In the genomic region with DNA sequence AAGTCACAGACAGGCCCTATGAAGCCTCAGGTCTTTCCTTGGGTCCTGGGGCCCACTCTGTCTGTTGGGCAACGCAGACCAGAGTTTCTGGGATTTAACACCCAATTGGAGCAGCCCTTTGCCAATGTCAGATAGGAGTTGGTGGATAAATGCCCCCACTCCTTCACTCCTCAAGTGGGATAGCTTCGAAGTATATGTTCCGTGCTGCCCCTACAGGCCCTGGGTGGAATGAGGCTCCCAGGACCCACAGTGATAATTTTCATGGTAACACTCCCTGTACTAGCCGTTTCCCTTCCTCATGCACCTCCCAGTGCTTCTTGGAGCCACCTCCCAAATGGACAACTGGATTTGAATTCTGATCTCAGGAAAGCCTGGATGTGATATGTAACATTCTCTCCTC, we compare ENCODE assay signal across 15 cellular contexts.
DNase-seq lines count a peak whose midpoint lies in the region; ATAC-seq, FAIRE-seq and TF ChIP-seq lines count a peak whose summit lies in the region.
"Had no signal": no experiment of that assay in that cellular context is flagged by ENCODE, and none has a peak within 500 bp of the region (broad histone marks: within the 10 kb centered on the region; RNA-seq: fewer than 3 reads in every experiment).

No MANE protein-coding gene starts in this region.

- no peak overlapping the region for H3K23ac ChIP-seq in mesenchymal stem cell (ENCODE audit: low read length in 2 of 2)

- H3K4me1 Mint-ChIP-seq in progenitor cell of endocrine pancreas (ENCODE audit: low read depth) = peaks cover 13% of the 10 kb centered on the region
- H3K4me1 Mint-ChIP-seq: activated naive CD4-positive, alpha-beta T cell treated with anti-CD3 and anti-CD28 coated beads, Interleukin-2, amount 10 ng/mL, durations not matched to agents 7 days and 5 days; stimulated activated naive B cell treated with anti-CD40 and anti-IgM and Interleukin-4, amounts not matched to agents 10 μg/mL and 1 μg/mL and 100 μg/mL, for 72 hours had no signal

- H3K9me3 ChIP-seq in stomach (peaks cover 0 to 5% (median 2%) of the 10 kb centered on the region in 4 donors), mesenchymal stem cell (ENCODE audit: control insufficient read depth, low read length) (no peaks in the 10 kb centered on the region)

- peaks cover 14% of the 10 kb centered on the region for H3K9me3 Mint-ChIP-seq in progenitor cell of endocrine pancreas (ENCODE audit: low read depth)
- H3K9me3 Mint-ChIP-seq: activated naive CD4-positive, alpha-beta T cell treated with anti-CD3 and anti-CD28 coated beads, Interleukin-2, amount 10 ng/mL, durations not matched to agents 7 days and 5 days; stimulated activated naive B cell treated with anti-CD40 and anti-IgM and Interleukin-4, amounts not matched to agents 10 μg/mL and 1 μg/mL and 100 μg/mL, for 72 hours had no signal

- no peak overlapping the region for H2BK15ac ChIP-seq in mesenchymal stem cell (ENCODE audit: low read depth, poor library complexity, severe bottlenecking)

- WGBS in stomach, 5 donors = 83 to 92% (median 87%) methylated on average over 4 of the region's 4 CpGs
- 32% methylated on average over 4 of the region's 4 CpGs for WGBS in mesenchymal stem cell

- no peak overlapping the region for H2AFZ ChIP-seq in mesenchymal stem cell (ENCODE audit: low read depth, low read length)

- no peak for FAIRE-seq in bronchial epithelial cell (lab: Jason Lieb, UNC)

- no peak overlapping the region for H2BK12ac ChIP-seq in mesenchymal stem cell (ENCODE audit: low read length in 2 of 2)

- DNase-seq in SHP77 (lab: John Stamatoyannopoulos, UW) (peak; percentile 35 to 54), SHP77 treated with DMSO at 0.1 percent for 48 hours (lab: John Stamatoyannopoulos, UW) (no peak), NB4 (ENCODE audit: low read depth) (peak; percentile 10), bronchial epithelial cell (ENCODE audit: low read depth) (no peak), progenitor cell of endocrine pancreas (ENCODE audit: low spot score, unreplicated experiment) (no peak), stomach (no peak), mesenchymal stem cell (no peak)
- DNase-seq: activated CD4-positive, alpha-beta memory T cell treated with anti-CD3 and anti-CD28 coated beads for 36 hours; activated naive CD4-positive, alpha-beta T cell treated with anti-CD3 and anti-CD28 coated beads, Interleukin-2, amount 10 ng/mL, durations not matched to agents 7 days and 5 days; AML-193; NCI-H1436 treated with DMSO at 0.1 percent for 48 hours; right cardiac atrium; stimulated activated CD4-positive, alpha-beta T cell treated with anti-CD3 and anti-CD28 coated beads, Interleukin-4, amount 100 ng/mL, for 1 hour; stimulated activated naive B cell treated with anti-CD40 and anti-IgM and Interleukin-4, amounts not matched to agents 10 μg/mL and 1 μg/mL and 100 μg/mL, for 72 hours had no signal

- no peak overlapping the region for H3K4ac ChIP-seq in mesenchymal stem cell (ENCODE audit: low read depth in 1 of 2, low read length in 2 of 2)

- H2BK5ac ChIP-seq in mesenchymal stem cell (ENCODE audit: low read depth, low read length, poor library complexity, severe bottlenecking) = no peak overlapping the region

- no peaks in the 10 kb centered on the region for H3K79me1 ChIP-seq in mesenchymal stem cell (replicated peaks; ENCODE audit: low read length, poor library complexity, severe bottlenecking)

- TF ChIP-seq POLR2A in NB4 (IDR thresholded peaks at IDR 0.05; ENCODE audit: extremely low read depth, insufficient read length) (no peak), stomach (IDR thresholded peaks at IDR 0.05) (no peak)

- no peak overlapping the region for H2BK120ac ChIP-seq in mesenchymal stem cell (ENCODE audit: low read depth, low read length)

- H3K4me2 ChIP-seq in mesenchymal stem cell (ENCODE audit: low read length, poor library complexity, severe bottlenecking) = no peak overlapping the region

- H3K9ac ChIP-seq in mesenchymal stem cell (ENCODE audit: low read length) = no peak overlapping the region

- no peak overlapping the region for H3K18ac ChIP-seq in mesenchymal stem cell (ENCODE audit: low read depth in 1 of 2, low read length in 2 of 2)

- H3K27me3 Mint-ChIP-seq in progenitor cell of endocrine pancreas = no peaks in the 10 kb centered on the region
- H3K27me3 Mint-ChIP-seq: activated CD4-positive, alpha-beta memory T cell treated with anti-CD3 and anti-CD28 coated beads for 36 hours; activated naive CD4-positive, alpha-beta T cell treated with anti-CD3 and anti-CD28 coated beads, Interleukin-2, amount 10 ng/mL, durations not matched to agents 7 days and 5 days had no signal

- H3K27ac Mint-ChIP-seq in progenitor cell of endocrine pancreas = peak overlapping the region; percentile 13
- H3K27ac Mint-ChIP-seq: activated CD4-positive, alpha-beta memory T cell treated with anti-CD3 and anti-CD28 coated beads for 36 hours; activated naive CD4-positive, alpha-beta T cell treated with anti-CD3 and anti-CD28 coated beads, Interleukin-2, amount 10 ng/mL, durations not matched to agents 7 days and 5 days; stimulated activated naive B cell treated with anti-CD40 and anti-IgM and Interleukin-4, amounts not matched to agents 10 μg/mL and 1 μg/mL and 100 μg/mL, for 72 hours had no signal

- ATAC-seq in HG02642 (IDR thresholded peaks at IDR 0.05; ENCODE audit: poor library complexity, unreplicated experiment) = no peak
- ATAC-seq: right cardiac atrium; stimulated activated naive B cell treated with anti-CD40 and anti-IgM and Interleukin-4, amounts not matched to agents 10 μg/mL and 1 μg/mL and 100 μg/mL, for 72 hours had no signal

- H3K27ac ChIP-seq in stomach = no peak overlapping the region
- H3K27ac ChIP-seq in mesenchymal stem cell (ENCODE audit: low read length, poor library complexity, severe bottlenecking) = no peak overlapping the region

- intact Hi-C loops in stomach (cut with DNase I; ENCODE audit: low total_unique reads) = no loop called here

- no peak overlapping the region for H3K4me3 Mint-ChIP-seq in progenitor cell of endocrine pancreas (ENCODE audit: low read depth)
- H3K4me3 Mint-ChIP-seq: activated CD4-positive, alpha-beta memory T cell treated with anti-CD3 and anti-CD28 coated beads for 36 hours; activated naive CD4-positive, alpha-beta T cell treated with anti-CD3 and anti-CD28 coated beads, Interleukin-2, amount 10 ng/mL, durations not matched to agents 7 days and 5 days; stimulated activated naive B cell treated with anti-CD40 and anti-IgM and Interleukin-4, amounts not matched to agents 10 μg/mL and 1 μg/mL and 100 μg/mL, for 72 hours had no signal

- H3K27me3 ChIP-seq in bronchial epithelial cell (ENCODE audit: control insufficient read depth, insufficient read depth, low read length) (no peaks in the 10 kb centered on the region), stomach (no peaks in the 10 kb centered on the region), mesenchymal stem cell (ENCODE audit: control insufficient read depth in 1 of 2, insufficient read depth in 1 of 2, low read length in 2 of 2) (no peaks in the 10 kb centered on the region)

- H3K4me3 ChIP-seq in NB4 (ENCODE audit: low read depth, low read length) = no peak overlapping the region
- no peak overlapping the region for H3K4me3 ChIP-seq in bronchial epithelial cell (ENCODE audit: low read depth, low read length)
- H3K4me3 ChIP-seq in stomach = no peak overlapping the region
- H3K4me3 ChIP-seq in mesenchymal stem cell (ENCODE audit: insufficient read depth in 1 of 2, low read depth in 1 of 2, low read length in 2 of 2) = no peak overlapping the region

- no peak for TF ChIP-seq EP300 in stomach (IDR thresholded peaks at IDR 0.05)

- no peak for TF ChIP-seq CTCF in NB4 (IDR thresholded peaks at IDR 0.05; ENCODE audit: low read depth, low read length)
- peak; percentile 8 for TF ChIP-seq CTCF in bronchial epithelial cell (IDR thresholded peaks at IDR 0.05; ENCODE audit: insufficient read depth, low read length, severe bottlenecking)
- peak; percentile 46 for TF ChIP-seq CTCF in progenitor cell of endocrine pancreas (IDR thresholded peaks at IDR 0.05; ENCODE audit: unreplicated experiment)
- no peak for TF ChIP-seq CTCF in stomach (IDR thresholded peaks at IDR 0.05)

- H2AK5ac ChIP-seq in mesenchymal stem cell (ENCODE audit: low read length, severe bottlenecking) = no peak overlapping the region

- H3K36me3 ChIP-seq in bronchial epithelial cell (ENCODE audit: control insufficient read depth, insufficient read depth, low read length) (no peaks in the 10 kb centered on the region), stomach (no peaks in the 10 kb centered on the region), mesenchymal stem cell (ENCODE audit: control insufficient read depth in 1 of 2, insufficient read depth in 2 of 2, low read depth in 1 of 2, low read length in 2 of 2) (no peaks in the 10 kb centered on the region)

- no peak overlapping the region for H4K8ac ChIP-seq in mesenchymal stem cell (ENCODE audit: low read length)

- H3K14ac ChIP-seq in mesenchymal stem cell (ENCODE audit: low read length in 2 of 2) = no peak overlapping the region

- no peaks in the 10 kb centered on the region for H3K36me3 Mint-ChIP-seq in progenitor cell of endocrine pancreas (ENCODE audit: insufficient read depth)
- H3K36me3 Mint-ChIP-seq: activated CD4-positive, alpha-beta memory T cell treated with anti-CD3 and anti-CD28 coated beads for 36 hours; activated naive CD4-positive, alpha-beta T cell treated with anti-CD3 and anti-CD28 coated beads, Interleukin-2, amount 10 ng/mL, durations not matched to agents 7 days and 5 days; stimulated activated naive B cell treated with anti-CD40 and anti-IgM and Interleukin-4, amounts not matched to agents 10 μg/mL and 1 μg/mL and 100 μg/mL, for 72 hours had no signal

- H3K4me1 ChIP-seq in stomach (no peaks in the 10 kb centered on the region), mesenchymal stem cell (ENCODE audit: control insufficient read depth, insufficient read depth, low read depth, low read length) (no peaks in the 10 kb centered on the region)

- H4K91ac ChIP-seq in mesenchymal stem cell (ENCODE audit: low read length) = no peak overlapping the region

Comparison
In these comparisons a context has a peak if more than half of its experiments do, and no peak if none do; other contexts are left out.
1. DNase-seq: peak in SHP77 (2 of 2) and NB4 (single experiment); none in SHP77 treated with DMSO at 0.1 percent for 48 hours (single experiment), bronchial epithelial cell (single experiment), progenitor cell of endocrine pancreas (single experiment), stomach (single experiment) and mesenchymal stem cell (single experiment).
2. CTCF ChIP-seq: peak in bronchial epithelial cell (single experiment) and progenitor cell of endocrine pancreas (single experiment); none in NB4 (single experiment) and stomach (0 of 7).